Comparison of ENCODE assay signal across 6 cellular contexts in the genomic region with DNA sequence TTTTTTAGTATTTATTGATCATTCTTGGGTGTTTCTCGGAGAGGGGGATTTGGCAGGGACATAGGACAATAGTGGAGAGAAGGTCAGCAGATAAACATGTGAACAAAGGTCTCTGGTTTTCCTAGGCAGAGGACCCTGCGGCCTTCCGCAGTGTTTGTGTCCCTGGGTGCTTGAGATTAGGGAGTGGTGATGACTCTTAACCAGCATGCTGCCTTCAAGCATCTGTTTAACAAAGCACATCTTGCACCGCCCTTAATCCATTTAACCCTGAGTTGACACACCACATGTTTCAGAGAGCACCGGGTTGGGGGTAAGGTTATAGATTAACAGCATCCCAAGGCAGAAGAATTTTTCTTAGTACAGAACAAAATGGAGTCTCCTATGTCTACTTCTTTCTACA. TPM values are rescaled to one million over a fixed set of nuclear protein-coding genes. Genes with fewer than 3 reads are reported as not detected.
"Had no signal": no experiment of that assay in that cellular context is flagged by ENCODE, and none has a peak within 500 bp of the region (broad histone marks: within the 10 kb centered on the region; RNA-seq: fewer than 3 reads in every experiment).

No MANE protein-coding gene starts in this region.

RNA-seq across cellular contexts. Expression of gene CHIT1, which starts 36.7 kb away (rescaled TPM):
- total RNA-seq: kidney epithelial cell, left ventricle myocardium inferior, sigmoid colon had no signal
- polyA plus RNA-seq: immature natural killer cell; naive thymus-derived CD4-positive, alpha-beta T cell; neural cell had no signal
